Comparison of ENCODE assay signal across 8 cellular contexts in the genomic region with DNA sequence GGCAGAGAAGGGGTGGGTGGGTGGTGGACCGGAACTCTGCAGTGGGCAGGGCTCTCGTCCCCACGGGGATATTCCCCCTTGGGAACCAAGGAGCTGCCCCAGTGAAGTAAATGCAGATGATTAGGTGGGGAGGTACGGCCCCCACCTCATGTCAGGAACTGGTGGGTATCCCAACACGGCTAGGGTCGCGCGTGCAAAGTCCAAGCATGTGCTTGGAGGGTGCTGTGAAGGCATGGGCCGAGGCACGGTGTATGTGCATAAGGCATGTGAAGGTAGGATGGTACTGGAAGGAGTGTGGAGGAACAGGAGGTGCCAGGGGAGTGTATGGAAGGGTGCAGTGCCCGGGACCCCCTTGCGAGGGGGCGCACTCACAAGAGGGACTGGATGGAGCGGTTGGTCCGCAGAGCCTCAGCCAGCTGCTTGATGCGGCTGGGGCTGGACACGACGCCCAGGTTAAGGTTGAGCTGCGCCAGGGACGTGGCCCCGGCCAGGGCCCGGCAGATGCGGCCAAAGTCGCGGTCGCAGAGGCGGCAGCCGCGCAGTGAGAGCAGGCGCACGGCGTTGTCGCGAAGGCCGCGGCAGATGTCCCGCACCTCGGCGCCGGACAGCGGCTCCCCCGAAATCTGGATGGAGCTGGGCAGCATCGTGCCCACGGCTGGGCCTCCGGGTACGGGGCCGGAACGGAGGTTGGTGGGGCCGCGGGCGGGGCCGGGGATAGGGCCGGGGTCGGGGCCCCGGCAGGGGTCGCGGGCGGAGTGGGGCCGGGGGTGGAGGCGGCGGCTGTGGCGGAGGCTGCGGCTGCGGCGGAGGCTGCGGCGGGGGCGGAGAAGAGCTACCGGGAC. TPM values are rescaled to one million over a fixed set of nuclear protein-coding genes. Genes with fewer than 3 reads are reported as not detected.
A peak's percentile ranks its signal among the peaks of the same experiment; 100 is the strongest.
DNase-seq lines count a peak whose midpoint lies in the region; ATAC-seq and TF ChIP-seq lines count a peak whose summit lies in the region.

No MANE protein-coding gene starts in this region.

- H3K27me3 ChIP-seq in left ventricle myocardium inferior (ENCODE audit: low read depth), result peaks cover 6% of the 10 kb centered on the region
- no peaks in the 10 kb centered on the region for H3K27me3 ChIP-seq in right cardiac atrium (ENCODE audit: control insufficient read depth, insufficient read depth)
- peaks cover 3 to 21% (median 19%) of the 10 kb centered on the region in 3 donors for H3K27me3 ChIP-seq in skeletal muscle tissue (ENCODE audit: control insufficient read depth in 3 of 3, insufficient read depth in 3 of 3, low read length in 3 of 3)

- intact Hi-C loops in left ventricle myocardium inferior (cut with micrococcal nuclease), result loop anchor here (5.0 kb wide), 1 partner anchor 57 kb away; no protein-coding TSS in a partner anchor
- intact Hi-C loops in cardiac septum (cut with DNase I), result loop anchor here (5.0 kb wide), 1 partner anchor 242 kb away; no protein-coding TSS in a partner anchor
- intact Hi-C loops in right cardiac atrium (cut with DNase I), result loop anchor here (5.0 to 10.0 kb wide), 6 partner anchors 52 to 245 kb away; partner anchors contain the start of gene DLK2 (in 1 of the 4)

- H3K4me1 ChIP-seq in left ventricle myocardium inferior, result peaks cover 70% of the 10 kb centered on the region
- peaks cover 18% of the 10 kb centered on the region for H3K4me1 ChIP-seq in right cardiac atrium (ENCODE audit: control insufficient read depth, insufficient read depth, low read length)
- peaks cover 24 to 32% (median 32%) of the 10 kb centered on the region in 3 donors for H3K4me1 ChIP-seq in skeletal muscle tissue (ENCODE audit: control insufficient read depth in 3 of 3, insufficient read depth in 3 of 3, low read length in 3 of 3)

- H3K27ac ChIP-seq in left ventricle myocardium inferior (replicated peaks) (peak overlapping the region; percentile 82), right cardiac atrium (ENCODE audit: low read length) (no peak overlapping the region), skeletal muscle tissue (ENCODE audit: low read depth, low read length) (no peak overlapping the region)

- no peak for DNase-seq in left ventricle myocardium inferior
- DNase-seq in cardiac septum (ENCODE audit: low spot score), result no peak
- DNase-seq in right cardiac atrium, result peak; percentile 39 to 72 (median 66)
- no peak for DNase-seq in DMS153 (lab: John Stamatoyannopoulos, UW)
- DNase-seq in putamen (ENCODE audit: low spot score), result no peak

- 9% methylated on average over 69 of the region's 69 CpGs for WGBS in right cardiac atrium

- H3K9me3 ChIP-seq in left ventricle myocardium inferior (replicated peaks) (no peaks in the 10 kb centered on the region), right cardiac atrium (ENCODE audit: control insufficient read depth, low read length) (no peaks in the 10 kb centered on the region), skeletal muscle tissue (ENCODE audit: control insufficient read depth in 3 of 3, low read length in 3 of 3) (no peaks in the 10 kb centered on the region)

- H3K9ac ChIP-seq in skeletal muscle tissue (ENCODE audit: low read depth in 1 of 3, low read length in 3 of 3), result peak overlapping the region in 1 of 3 donors; percentile 69

- peaks cover 50% of the 10 kb centered on the region for H3K36me3 ChIP-seq in left ventricle myocardium inferior
- H3K36me3 ChIP-seq in skeletal muscle tissue (ENCODE audit: control insufficient read depth in 3 of 3, insufficient read depth in 3 of 3, low read length in 3 of 3), result peaks cover 36 to 49% (median 41%) of the 10 kb centered on the region in 3 donors

- TF ChIP-seq CTCF in left ventricle myocardium inferior (IDR thresholded peaks at IDR 0.05; ENCODE audit: borderline replicate concordance), result no peak
- TF ChIP-seq CTCF in WI38 (IDR thresholded peaks at IDR 0.05; ENCODE audit: low read depth, low read length), result no peak

- peak in 1 of 2 donors; percentile 0 for ATAC-seq in right cardiac atrium
- no peak for ATAC-seq in GM19023 (IDR thresholded peaks at IDR 0.05; ENCODE audit: unreplicated experiment)

- H3K4me3 ChIP-seq in left ventricle myocardium inferior, result peak overlapping the region; percentile 87
- peak overlapping the region; percentile 60 for H3K4me3 ChIP-seq in WI38 (ENCODE audit: low read depth, low read length)
- peak overlapping the region; percentile 66 for H3K4me3 ChIP-seq in right cardiac atrium (ENCODE audit: low read length)
- peak overlapping the region; percentile 3 to 73 (median 70) for H3K4me3 ChIP-seq in skeletal muscle tissue (ENCODE audit: low read length in 3 of 3)

RNA-seq across cellular contexts. Expression of gene LRRC73, which starts 0.8 kb away (rescaled TPM):
- total RNA-seq in left ventricle myocardium inferior (1.6 TPM), cardiac septum (1.5 TPM), right cardiac atrium (1 to 10 TPM in 3 of 4 donors, under 1 TPM in 1; 0.82 to 2.5 (median 1.7) TPM), skeletal muscle tissue (0.52 TPM)
- 1.1 TPM for polyA plus RNA-seq in right cardiac atrium

RNA-seq across cellular contexts. Expression of gene YIPF3, which starts 7.4 kb away (rescaled TPM):
- total RNA-seq in left ventricle myocardium inferior (69.9 TPM), cardiac septum (65.7 TPM), right cardiac atrium (10 to 100 TPM; 70.3 to 84.1 (median 71.9) TPM), skeletal muscle tissue (54.3 TPM)
- 95.0 TPM for polyA plus RNA-seq in right cardiac atrium

RNA-seq across cellular contexts. Expression of gene POLR1C, which starts 7.5 kb away (rescaled TPM):
- total RNA-seq in left ventricle myocardium inferior (14.7 TPM), cardiac septum (14.8 TPM), right cardiac atrium (10 to 100 TPM; 14.1 to 24.8 (median 15.6) TPM), skeletal muscle tissue (21.9 TPM)
- 13.9 TPM for polyA plus RNA-seq in right cardiac atrium

RNA-seq across cellular contexts. Expression of gene TJAP1, which starts 32.0 kb away (rescaled TPM):
- 24.1 TPM for total RNA-seq in left ventricle myocardium inferior
- total RNA-seq in cardiac septum, result 25.1 TPM
- 10 to 100 TPM; 17.2 to 23.9 (median 20.1) TPM for total RNA-seq in right cardiac atrium
- polyA plus RNA-seq in right cardiac atrium, result 15.5 TPM
- 7.8 TPM for total RNA-seq in skeletal muscle tissue

RNA-seq across cellular contexts. Expression of gene DLK2, which starts 54.0 kb away (rescaled TPM):
- 3.3 TPM for total RNA-seq in left ventricle myocardium inferior
- 2.9 TPM for total RNA-seq in cardiac septum
- total RNA-seq in right cardiac atrium, result under 1 TPM in 3 of 4 donors, not detected in 1; 0.42 to 0.49 (median 0.47) TPM
- 1.1 TPM for polyA plus RNA-seq in right cardiac atrium
- total RNA-seq in skeletal muscle tissue, result 1.6 TPM

Comparison
In these comparisons a context has a peak if more than half of its experiments do, and no peak if none do; other contexts are left out.
1. DNase-seq: peak in right cardiac atrium (3 of 3); none in left ventricle myocardium inferior (single experiment), cardiac septum (single experiment), DMS153 (single experiment) and putamen (single experiment).
2. Peak in every context shown above with its lines, with median percentiles within 50 percentile points of each other: H3K4me3 ChIP-seq.